Comparison of ENCODE assay signal across 3 cellular contexts in genomic region chr6:37382954-37383353, GRCh38.
TF ChIP-seq lines count a peak whose summit lies in the region.

No MANE protein-coding gene starts in this region.

TF ChIP-seq in SK-N-SH, 30 proteins besides CTCF, POLR2A, EP300 and RAD21:
- TF ChIP-seq MXI1 (IDR thresholded peaks at IDR 0.05; ENCODE audit: low read depth, low read length) (no peak), RXRA (IDR thresholded peaks at IDR 0.05; ENCODE audit: borderline replicate concordance, low read depth) (no peak), PBX3 (IDR thresholded peaks at IDR 0.05) (no peak), REST (IDR thresholded peaks at IDR 0.05; ENCODE audit: low read depth, low read length) (no peak), FOXM1 (IDR thresholded peaks at IDR 0.05; ENCODE audit: low read depth) (no peak), SMC3 (IDR thresholded peaks at IDR 0.05; ENCODE audit: low read depth, low read length) (no peak), USF2 (IDR thresholded peaks at IDR 0.05; ENCODE audit: borderline replicate concordance, low read depth, low read length) (no peak), SIN3A (IDR thresholded peaks at IDR 0.05; ENCODE audit: borderline replicate concordance, low read depth, low read length) (no peak), IRF3 (IDR thresholded peaks at IDR 0.05; ENCODE audit: low read depth, low read length) (no peak), RCOR1 (IDR thresholded peaks at IDR 0.05; ENCODE audit: low read length) (no peak), GABPA (IDR thresholded peaks at IDR 0.05; ENCODE audit: low read depth) (no peak)

TF ChIP-seq in SK-N-SH treated with all-trans-retinoic acid at 6 μM for 48 hours, 23 proteins besides CTCF, POLR2A, EP300 and RAD21:
- TF ChIP-seq POU6F1 (CRISPR knock-in tag; IDR thresholded peaks at IDR 0.05; ENCODE audit: borderline replicate concordance, low read depth) (no peak), CSDC2 (CRISPR knock-in tag; IDR thresholded peaks at IDR 0.05) (no peak), ZNF70 (CRISPR knock-in tag; IDR thresholded peaks at IDR 0.05) (no peak), ZNF565 (CRISPR knock-in tag; conservative IDR thresholded peaks at IDR 0.05; ENCODE audit: low read depth) (no peak), BACH2 (CRISPR knock-in tag; IDR thresholded peaks at IDR 0.05; ENCODE audit: borderline replicate concordance) (no peak), SNAI2 (CRISPR knock-in tag; IDR thresholded peaks at IDR 0.05) (no peak), ARNTL (CRISPR knock-in tag; IDR thresholded peaks at IDR 0.05; ENCODE audit: borderline replicate concordance, low read depth) (no peak), PPARA (CRISPR knock-in tag; IDR thresholded peaks at IDR 0.05; ENCODE audit: borderline replicate concordance) (no peak), ESRRG (CRISPR knock-in tag; IDR thresholded peaks at IDR 0.05) (no peak), ZFP3 (CRISPR knock-in tag; IDR thresholded peaks at IDR 0.05) (no peak), PATZ1 (CRISPR knock-in tag; IDR thresholded peaks at IDR 0.05; ENCODE audit: borderline replicate concordance) (no peak), ZNF8 (CRISPR knock-in tag; IDR thresholded peaks at IDR 0.05) (no peak), TCF4 (CRISPR knock-in tag; IDR thresholded peaks at IDR 0.05; ENCODE audit: borderline replicate concordance) (no peak), CREB5 (CRISPR knock-in tag; IDR thresholded peaks at IDR 0.05; ENCODE audit: low read depth) (no peak), ZC3H10 (CRISPR knock-in tag; IDR thresholded peaks at IDR 0.05) (no peak), ZFP30 (CRISPR knock-in tag; IDR thresholded peaks at IDR 0.05) (no peak), OSR1 (CRISPR knock-in tag; IDR thresholded peaks at IDR 0.05) (no peak), GLIS3 (CRISPR knock-in tag; IDR thresholded peaks at IDR 0.05) (no peak), TSHZ2 (CRISPR knock-in tag; IDR thresholded peaks at IDR 0.05) (no peak)

TF ChIP-seq in GM23338, 12 proteins besides CTCF, POLR2A, EP300 and RAD21:
- TF ChIP-seq ZNF462 (CRISPR knock-in tag; IDR thresholded peaks at IDR 0.05) (no peak), POLR2AphosphoS5 (IDR thresholded peaks at IDR 0.05; ENCODE audit: low read depth) (no peak), REST (IDR thresholded peaks at IDR 0.05; ENCODE audit: unreplicated experiment) (no peak)
